Comparison of ENCODE assay signal across 8 cellular contexts in the genomic region with DNA sequence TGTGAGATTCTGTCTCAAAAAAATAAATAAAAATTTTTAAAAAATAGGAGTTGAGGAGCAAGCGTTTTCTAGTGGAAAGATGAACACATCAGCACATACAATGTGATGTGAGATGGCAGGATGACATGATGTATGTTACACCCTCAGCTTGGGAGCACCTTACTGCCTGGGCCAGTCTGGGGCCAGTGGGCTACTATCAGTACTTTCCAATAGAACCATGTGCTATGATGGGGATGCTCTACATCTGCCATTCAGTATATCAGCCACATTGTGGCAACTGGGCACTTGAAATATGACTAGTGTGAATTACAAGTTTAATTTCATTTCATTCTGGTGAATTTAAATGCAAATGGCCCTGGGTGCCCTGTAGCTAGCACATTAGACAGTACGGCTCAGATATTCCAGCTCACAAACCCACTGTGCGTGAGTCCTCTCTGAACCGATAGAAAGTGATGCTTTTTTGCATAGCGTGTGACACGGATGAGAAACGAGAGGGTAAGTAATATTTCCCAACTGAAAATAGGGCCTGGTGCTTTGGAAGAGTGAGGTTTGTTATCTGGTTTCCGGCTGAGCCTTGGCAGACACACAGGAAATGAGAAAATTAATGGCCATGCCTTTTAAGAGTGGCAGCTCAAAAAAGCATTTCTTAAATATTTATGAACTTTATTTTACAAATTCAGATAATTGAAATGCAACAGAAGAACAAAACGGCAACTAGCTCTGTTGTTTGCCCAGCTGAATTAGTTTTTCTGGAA.
A peak's percentile ranks its signal among the peaks of the same experiment; 100 is the strongest.
DNase-seq lines count a peak whose midpoint lies in the region; ATAC-seq, FAIRE-seq and TF ChIP-seq lines count a peak whose summit lies in the region.

No MANE protein-coding gene starts in this region.

- intact Hi-C loops in CD8-positive, alpha-beta T cell (cut with DNase I, micrococcal nuclease) = loop anchor here in 1 of 2 experiments (10.0 kb wide), 1 partner anchor 66 kb away; no protein-coding TSS in a partner anchor

- H3K27ac ChIP-seq in CD8-positive, alpha-beta T cell (ENCODE audit: low read depth, low read length) = no peak overlapping the region
- no peak overlapping the region for H3K27ac ChIP-seq in foreskin keratinocyte

- peak overlapping the region; percentile 83 for H3K27ac Mint-ChIP-seq in CD8-positive, alpha-beta T cell
- peak overlapping the region; percentile 93 for H3K27ac Mint-ChIP-seq in activated naive CD8-positive, alpha-beta T cell treated with anti-CD3 and anti-CD28 coated beads, Interleukin-2, amount 50 U/mL, for 24 hours

- no peak for DNase-seq in CD8-positive, alpha-beta T cell
- DNase-seq in NCI-H1105 (lab: John Stamatoyannopoulos, UW) (peak; percentile 48), frontal cortex (ENCODE audit: low spot score in 2 of 2) (no peak), foreskin keratinocyte (no peak), cerebellar nuclear complex (lab: John Stamatoyannopoulos, UW) (no peak)
- peak; percentile 31 for DNase-seq in activated naive CD8-positive, alpha-beta T cell treated with anti-CD3 and anti-CD28 coated beads, Interleukin-2, amount 50 U/mL, for 24 hours
- peak; percentile 50 for DNase-seq in stimulated activated CD4-positive, alpha-beta T cell treated with anti-CD3 and anti-CD28 coated beads, Interleukin-4, amount 100 ng/mL, for 24 hours

- no peak for TF ChIP-seq CTCF in CD8-positive, alpha-beta T cell (IDR thresholded peaks at IDR 0.05)
- no peak for TF ChIP-seq CTCF in foreskin keratinocyte (conservative IDR thresholded peaks at IDR 0.05)

- H3K36me3 Mint-ChIP-seq in CD8-positive, alpha-beta T cell = peaks cover 26% of the 10 kb centered on the region
- peaks cover 24% of the 10 kb centered on the region for H3K36me3 Mint-ChIP-seq in activated naive CD8-positive, alpha-beta T cell treated with anti-CD3 and anti-CD28 coated beads, Interleukin-2, amount 50 U/mL, for 24 hours (ENCODE audit: low read depth)

- H3K36me3 ChIP-seq in CD8-positive, alpha-beta T cell (ENCODE audit: insufficient read depth, low read length) = peaks cover 17% of the 10 kb centered on the region

- no peaks in the 10 kb centered on the region for H3K27me3 ChIP-seq in CD8-positive, alpha-beta T cell (ENCODE audit: insufficient read depth, low read length)
- no peaks in the 10 kb centered on the region for H3K27me3 ChIP-seq in foreskin keratinocyte

- H3K4me1 Mint-ChIP-seq in CD8-positive, alpha-beta T cell (ENCODE audit: low read depth) = peaks cover 51% of the 10 kb centered on the region
- H3K4me1 Mint-ChIP-seq in activated naive CD8-positive, alpha-beta T cell treated with anti-CD3 and anti-CD28 coated beads, Interleukin-2, amount 50 U/mL, for 24 hours = peaks cover 56% of the 10 kb centered on the region

- no peaks in the 10 kb centered on the region for H3K9me3 Mint-ChIP-seq in CD8-positive, alpha-beta T cell
- no peaks in the 10 kb centered on the region for H3K9me3 Mint-ChIP-seq in activated naive CD8-positive, alpha-beta T cell treated with anti-CD3 and anti-CD28 coated beads, Interleukin-2, amount 50 U/mL, for 24 hours

- no peak for FAIRE-seq in frontal cortex (lab: Jason Lieb, UNC)

- H3K27me3 Mint-ChIP-seq in CD8-positive, alpha-beta T cell (ENCODE audit: low read depth) = no peaks in the 10 kb centered on the region
- no peaks in the 10 kb centered on the region for H3K27me3 Mint-ChIP-seq in activated naive CD8-positive, alpha-beta T cell treated with anti-CD3 and anti-CD28 coated beads, Interleukin-2, amount 50 U/mL, for 24 hours

- peak; percentile 31 for ATAC-seq in CD8-positive, alpha-beta T cell
- peak; percentile 30 for ATAC-seq in GM19468 (IDR thresholded peaks at IDR 0.05; ENCODE audit: extremely low read depth, unreplicated experiment)
- peak; percentile 93 for ATAC-seq in activated naive CD8-positive, alpha-beta T cell treated with anti-CD3 and anti-CD28 coated beads, Interleukin-2, amount 50 U/mL, for 24 hours
- no peak for ATAC-seq in foreskin keratinocyte

- CTCF ChIA-PET in CD8-positive, alpha-beta T cell (lab: Charles Lee) = interaction anchor here (0.7 kb wide), 1 partner anchor 1484 kb away, joined by 3 read pairs; no protein-coding TSS in a partner anchor

- peaks cover 34% of the 10 kb centered on the region for H3K4me1 ChIP-seq in CD8-positive, alpha-beta T cell (ENCODE audit: insufficient read depth, low read length)
- no peaks in the 10 kb centered on the region for H3K4me1 ChIP-seq in foreskin keratinocyte

- no peak overlapping the region for H3K4me3 ChIP-seq in CD8-positive, alpha-beta T cell (ENCODE audit: low read depth, low read length)

- H3K4me3 Mint-ChIP-seq in CD8-positive, alpha-beta T cell = peak overlapping the region; percentile 55
- H3K4me3 Mint-ChIP-seq in activated naive CD8-positive, alpha-beta T cell treated with anti-CD3 and anti-CD28 coated beads, Interleukin-2, amount 50 U/mL, for 24 hours = peak overlapping the region; percentile 25

- POLR2A ChIA-PET in CD8-positive, alpha-beta T cell (lab: Charles Lee) = no interaction called here

- H3K9me3 ChIP-seq in CD8-positive, alpha-beta T cell (ENCODE audit: low read length) = no peaks in the 10 kb centered on the region

Comparison
In these comparisons a context has a peak if more than half of its experiments do, and no peak if none do; other contexts are left out.
1. DNase-seq: peak in NCI-H1105 (single experiment), activated naive CD8-positive, alpha-beta T cell treated with anti-CD3 and anti-CD28 coated beads, Interleukin-2, amount 50 U/mL, for 24 hours (single experiment) and stimulated activated CD4-positive, alpha-beta T cell treated with anti-CD3 and anti-CD28 coated beads, Interleukin-4, amount 100 ng/mL, for 24 hours (single experiment); none in CD8-positive, alpha-beta T cell (0 of 7), frontal cortex (0 of 2), foreskin keratinocyte (0 of 2) and cerebellar nuclear complex (0 of 2).